In genomic region chr3:127158614-127159221, GRCh38 we compare ENCODE assay signal across 10 cellular contexts. TPM values are rescaled to one million over a fixed set of nuclear protein-coding genes. Genes with fewer than 3 reads are reported as not detected.
A peak's percentile ranks its signal among the peaks of the same experiment; 100 is the strongest.
DNase-seq lines count a peak whose midpoint lies in the region; ATAC-seq, FAIRE-seq and TF ChIP-seq lines count a peak whose summit lies in the region.
"Had no signal": no experiment of that assay in that cellular context is flagged by ENCODE, and none has a peak within 500 bp of the region (broad histone marks: within the 10 kb centered on the region; RNA-seq: fewer than 3 reads in every experiment).

No MANE protein-coding gene starts in this region.

- peak; percentile 54 to 89 (median 67) for ATAC-seq in pancreas
- ATAC-seq: activated T-cell treated with anti-CD3 and anti-CD28 coated beads, Interleukin-2, amount 50 U/mL, for 4 hours had no signal

- TF ChIP-seq CTCF in epithelial cell of esophagus (IDR thresholded peaks at IDR 0.05; ENCODE audit: insufficient read depth, low read depth, low read length, missing control alignments), result no peak
- no peak for TF ChIP-seq CTCF in pancreas (IDR thresholded peaks at IDR 0.05)

- H3K36me3 ChIP-seq in pancreas, result no peaks in the 10 kb centered on the region

- H3K27me3 ChIP-seq in pancreas, result peaks cover 0 to 4% (median 1%) of the 10 kb centered on the region in 4 donors

- intact Hi-C loops in pancreas (cut with DNase I), result no loop called here

- no peak overlapping the region for H3K4me3 ChIP-seq in epithelial cell of esophagus (ENCODE audit: low read length)
- no peak overlapping the region for H3K4me3 ChIP-seq in pancreas

- no peak for TF ChIP-seq POLR2A in H54 (IDR thresholded peaks at IDR 0.05; ENCODE audit: low read depth, low read length)

- WGBS in pancreas, 2 donors, result 28 to 35% methylated on average over 10 of the region's 10 CpGs

- DNase-seq in DMS79 treated with DMSO at 0.1 percent for 48 hours (lab: John Stamatoyannopoulos, UW), result peak; percentile 38
- no peak for DNase-seq in DMS79 (lab: John Stamatoyannopoulos, UW)
- DNase-seq in NCI-H82 treated with DMSO at 0.1 percent for 48 hours (lab: John Stamatoyannopoulos, UW; ENCODE audit: unreplicated experiment), result peak; percentile 6
- DNase-seq in epithelial cell of esophagus (ENCODE audit: low read depth), result peak; percentile 22
- peak in 2 of 6 donors; percentile 25 to 60 for DNase-seq in pancreas
- DNase-seq in LoVo (ENCODE audit: low spot score), result no peak
- DNase-seq in H54 (ENCODE audit: insufficient read length, low spot score), result no peak
- DNase-seq in stimulated activated CD4-positive, alpha-beta T cell treated with anti-CD3 and anti-CD28 coated beads, Interleukin-1b, Interleukin-23, amount 100 ng/mL, for 48 hours, result no peak
- DNase-seq: activated T-cell treated with anti-CD3 and anti-CD28 coated beads, Interleukin-2, amount 50 U/mL, for 4 hours had no signal

- FAIRE-seq in pancreas (lab: Jason Lieb, UNC), result no peak
- no peak for FAIRE-seq in H54 (lab: Jason Lieb, UNC)

- no peaks in the 10 kb centered on the region for H3K9me3 ChIP-seq in pancreas

- H3K4me1 ChIP-seq in pancreas, result no peaks in the 10 kb centered on the region

- H3K27ac ChIP-seq in pancreas, result no peak overlapping the region
- H3K27ac ChIP-seq: 22Rv1 had no signal

RNA-seq across cellular contexts. Expression of gene PRR23E, which starts 34.2 kb away (rescaled TPM):
- not detected for total RNA-seq in pancreas
- not detected for polyA plus RNA-seq in pancreas
- total RNA-seq: activated T-cell treated with anti-CD3 and anti-CD28 coated beads, Interleukin-2, amount 50 U/mL, for 4 hours had no signal

Comparison
In these comparisons a context has a peak if more than half of its experiments do, and no peak if none do; other contexts are left out.
1. DNase-seq: peak in DMS79 treated with DMSO at 0.1 percent for 48 hours (single experiment), NCI-H82 treated with DMSO at 0.1 percent for 48 hours (single experiment) and epithelial cell of esophagus (single experiment); none in DMS79 (single experiment), LoVo (single experiment), H54 (single experiment) and stimulated activated CD4-positive, alpha-beta T cell treated with anti-CD3 and anti-CD28 coated beads, Interleukin-1b, Interleukin-23, amount 100 ng/mL, for 48 hours (single experiment).